11 cellular contexts compared by ENCODE assay signal in genomic region chr10:7485267-7485601, GRCh38.
A peak's percentile ranks its signal among the peaks of the same experiment; 100 is the strongest.
DNase-seq lines count a peak whose midpoint lies in the region; ATAC-seq, FAIRE-seq and TF ChIP-seq lines count a peak whose summit lies in the region.
"Had no signal": no experiment of that assay in that cellular context is flagged by ENCODE, and none has a peak within 500 bp of the region (broad histone marks: within the 10 kb centered on the region; RNA-seq: fewer than 3 reads in every experiment).

No MANE protein-coding gene starts in this region.

- H3K79me1 ChIP-seq in mesenchymal stem cell (replicated peaks; ENCODE audit: low read length, poor library complexity, severe bottlenecking) = no peaks in the 10 kb centered on the region

- H3K27me3 ChIP-seq in BE2C (peaks cover 32% of the 10 kb centered on the region), lower lobe of right lung (ENCODE audit: low read depth) (peaks cover 9% of the 10 kb centered on the region), mesenchymal stem cell (ENCODE audit: control insufficient read depth in 1 of 2, insufficient read depth in 1 of 2, low read length in 2 of 2) (peaks cover 0 to 58% of the 10 kb centered on the region in 2 experiments)

- H3K9me3 ChIP-seq in BE2C = no peaks in the 10 kb centered on the region
- H3K9me3 ChIP-seq in lower lobe of right lung = no peaks in the 10 kb centered on the region
- no peaks in the 10 kb centered on the region for H3K9me3 ChIP-seq in mesenchymal stem cell (ENCODE audit: control insufficient read depth, low read length)

- H2BK120ac ChIP-seq in mesenchymal stem cell (ENCODE audit: low read depth, low read length) = no peak overlapping the region

- H3K4me1 ChIP-seq in BE2C = no peaks in the 10 kb centered on the region; the same call in 1 of the 2 replicates
- peaks cover 6% of the 10 kb centered on the region for H3K4me1 ChIP-seq in lower lobe of right lung
- H3K4me1 ChIP-seq in mesenchymal stem cell (ENCODE audit: control insufficient read depth, insufficient read depth, low read depth, low read length) = no peaks in the 10 kb centered on the region

- peak overlapping the region; percentile 50 for H3K4me3 Mint-ChIP-seq in T-helper 2 cell treated with Interferon-gamma antibody and Interleukin-4, amounts not matched to agents 5 μg/mL and 100 μg/mL, for 36 hours

- TF ChIP-seq CTCF in BE2C (IDR thresholded peaks at IDR 0.05; ENCODE audit: low read depth, low read length) = no peak
- no peak for TF ChIP-seq CTCF in lower lobe of right lung (IDR thresholded peaks at IDR 0.05)

- H3K23ac ChIP-seq in mesenchymal stem cell (ENCODE audit: low read length in 2 of 2) = no peak overlapping the region

- H3K27ac ChIP-seq in lower lobe of right lung = peak overlapping the region; percentile 7
- no peak overlapping the region for H3K27ac ChIP-seq in mesenchymal stem cell (ENCODE audit: low read length, poor library complexity, severe bottlenecking)

- no peak overlapping the region for H3K18ac ChIP-seq in mesenchymal stem cell (ENCODE audit: low read depth in 1 of 2, low read length in 2 of 2)

- no peak overlapping the region for H2BK15ac ChIP-seq in mesenchymal stem cell (ENCODE audit: low read depth, poor library complexity, severe bottlenecking)

- no peak overlapping the region for H2AK5ac ChIP-seq in mesenchymal stem cell (ENCODE audit: low read length, severe bottlenecking)

- peak overlapping the region; percentile 86 for H3K27ac Mint-ChIP-seq in T-helper 2 cell treated with Interferon-gamma antibody and Interleukin-4, amounts not matched to agents 5 μg/mL and 100 μg/mL, for 36 hours

- no peak overlapping the region for H4K91ac ChIP-seq in mesenchymal stem cell (ENCODE audit: low read length)

- H3K9ac ChIP-seq in mesenchymal stem cell (ENCODE audit: low read length) = no peak overlapping the region

- no peak overlapping the region for H4K8ac ChIP-seq in mesenchymal stem cell (ENCODE audit: low read length)

- no peaks in the 10 kb centered on the region for H3K36me3 ChIP-seq in BE2C
- H3K36me3 ChIP-seq in lower lobe of right lung = no peaks in the 10 kb centered on the region
- no peaks in the 10 kb centered on the region for H3K36me3 ChIP-seq in mesenchymal stem cell (ENCODE audit: control insufficient read depth in 1 of 2, insufficient read depth in 2 of 2, low read depth in 1 of 2, low read length in 2 of 2)

- DNase-seq in BE2C (no peak), lower lobe of right lung (no peak), DMS79 (lab: John Stamatoyannopoulos, UW) (no peak), mesenchymal stem cell (no peak), frontal cortex (ENCODE audit: low spot score in 2 of 2) (no peak), NCI-H524 treated with DMSO at 0.1 percent for 48 hours (lab: John Stamatoyannopoulos, UW) (no peak)
- DNase-seq in T-helper 2 cell treated with Interferon-gamma antibody and Interleukin-4, amounts not matched to agents 5 μg/mL and 100 μg/mL, for 36 hours (ENCODE audit: low spot score) = no peak
- DNase-seq: cerebellar nuclear complex, SHP77 had no signal

- WGBS in mesenchymal stem cell = 86% methylated on average over 8 of the region's 9 CpGs

- no peak overlapping the region for H2BK5ac ChIP-seq in mesenchymal stem cell (ENCODE audit: low read depth, low read length, poor library complexity, severe bottlenecking)

- H3K14ac ChIP-seq in mesenchymal stem cell (ENCODE audit: low read length in 2 of 2) = no peak overlapping the region

- H3K4me1 Mint-ChIP-seq in T-helper 2 cell treated with Interferon-gamma antibody and Interleukin-4, amounts not matched to agents 5 μg/mL and 100 μg/mL, for 36 hours (ENCODE audit: low read depth) = peaks cover 67% of the 10 kb centered on the region

- H3K27me3 Mint-ChIP-seq in T-helper 2 cell treated with Interferon-gamma antibody and Interleukin-4, amounts not matched to agents 5 μg/mL and 100 μg/mL, for 36 hours (ENCODE audit: low read depth) = peaks cover 3% of the 10 kb centered on the region

- H3K4me3 ChIP-seq in BE2C (ENCODE audit: low read depth, low read length) = peak overlapping the region; percentile 56
- H3K4me3 ChIP-seq in lower lobe of right lung = peak overlapping the region; percentile 0
- no peak overlapping the region for H3K4me3 ChIP-seq in mesenchymal stem cell (ENCODE audit: insufficient read depth in 1 of 2, low read depth in 1 of 2, low read length in 2 of 2)
- H3K4me3 ChIP-seq: K562 had no signal

- H2BK12ac ChIP-seq in mesenchymal stem cell (ENCODE audit: low read length in 2 of 2) = no peak overlapping the region

- H3K9me3 Mint-ChIP-seq in T-helper 2 cell treated with Interferon-gamma antibody and Interleukin-4, amounts not matched to agents 5 μg/mL and 100 μg/mL, for 36 hours = peaks cover 12% of the 10 kb centered on the region

- intact Hi-C loops in lower lobe of right lung (cut with DNase I) = no loop called here

- no peak for FAIRE-seq in frontal cortex (lab: Jason Lieb, UNC)
- FAIRE-seq: K562 had no signal

- peak; percentile 1 for ATAC-seq in GM21367 (IDR thresholded peaks at IDR 0.05; ENCODE audit: unreplicated experiment)
- no peak for ATAC-seq in lower lobe of right lung
- ATAC-seq: K562 had no signal

- H2AFZ ChIP-seq in mesenchymal stem cell (ENCODE audit: low read depth, low read length) = no peak overlapping the region

- no peak overlapping the region for H3K4ac ChIP-seq in mesenchymal stem cell (ENCODE audit: low read depth in 1 of 2, low read length in 2 of 2)

- peaks cover 18% of the 10 kb centered on the region for H3K36me3 Mint-ChIP-seq in T-helper 2 cell treated with Interferon-gamma antibody and Interleukin-4, amounts not matched to agents 5 μg/mL and 100 μg/mL, for 36 hours (ENCODE audit: low read depth)

- H3K4me2 ChIP-seq in mesenchymal stem cell (ENCODE audit: low read length, poor library complexity, severe bottlenecking) = no peak overlapping the region

Comparison
In these comparisons a context has a peak if more than half of its experiments do, and no peak if none do; other contexts are left out.
1. H3K4me3 ChIP-seq: peak in BE2C (single experiment) and lower lobe of right lung (single experiment); none in mesenchymal stem cell (0 of 2).